8 cellular contexts compared by ENCODE assay signal in the genomic region with DNA sequence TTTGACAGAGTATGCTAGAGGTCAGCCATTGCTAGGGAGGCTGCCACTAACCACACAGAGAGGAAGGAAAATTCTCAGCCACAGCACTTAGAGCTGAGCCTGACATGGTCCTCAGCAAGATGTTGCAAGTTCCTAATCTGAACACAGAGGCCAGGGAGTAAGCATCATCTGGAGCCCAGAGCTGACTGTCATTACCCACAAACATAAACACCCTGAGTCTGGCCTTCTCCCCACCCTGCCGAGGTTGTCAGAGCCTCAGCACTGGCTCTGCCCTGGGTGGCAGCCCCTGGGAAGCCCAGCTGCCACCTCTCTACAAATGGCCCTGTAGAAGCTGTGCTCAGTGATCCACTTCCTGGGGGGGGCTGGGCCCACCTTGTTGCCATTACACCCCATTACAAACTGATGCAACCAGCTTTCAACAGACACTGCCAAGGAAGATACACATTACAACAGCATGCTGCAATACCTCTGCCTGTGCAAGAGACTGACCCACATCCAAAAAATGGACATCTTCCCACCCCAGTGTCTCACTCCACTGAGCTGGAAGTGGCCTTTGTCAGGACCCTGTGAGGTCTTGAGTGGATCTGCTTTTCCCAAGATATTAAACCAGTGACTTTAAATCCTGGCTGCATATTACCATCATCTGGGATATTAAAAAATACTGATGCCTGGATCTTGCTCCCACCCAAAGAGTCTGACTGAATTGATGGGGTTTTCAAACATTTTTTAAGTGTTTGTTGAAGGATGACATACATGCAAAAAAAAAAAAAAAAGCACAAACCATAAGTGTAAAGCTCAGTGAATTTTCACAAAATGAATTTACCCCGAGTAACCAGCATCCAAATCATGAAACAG. TPM values are rescaled to one million over a fixed set of nuclear protein-coding genes. Genes with fewer than 3 reads are reported as not detected.
DNase-seq lines count a peak whose midpoint lies in the region; ATAC-seq, FAIRE-seq and TF ChIP-seq lines count a peak whose summit lies in the region.

No MANE protein-coding gene starts in this region.

- H3K4me1 ChIP-seq in A673 (ENCODE audit: insufficient read depth, low read length, poor library complexity, severe bottlenecking), result peaks cover 22% of the 10 kb centered on the region
- peaks cover 0 to 17% (median 4%) of the 10 kb centered on the region in 4 experiments; a peak in 4 of 7 replicates for H3K4me1 ChIP-seq in H1 (replicated peaks in 1 of 4; ENCODE audit: control insufficient read depth in 3 of 4, insufficient read depth in 4 of 4, low read length in 3 of 4)

- ATAC-seq in GM21619 (IDR thresholded peaks at IDR 0.05; ENCODE audit: unreplicated experiment), result peak; percentile 3

- no TSS peak for BruUV-seq in A673 (replicated peaks; lab: Mats Ljungman, UMichigan)
- no TSS peak for BruUV-seq in Calu3 (replicated peaks; lab: Mats Ljungman, UMichigan)

- no peak overlapping the region for H3K4me2 ChIP-seq in H1 (ENCODE audit: insufficient read depth in 1 of 2, low read depth in 2 of 2, low read length in 2 of 2)

- no peak overlapping the region for H3K14ac ChIP-seq in H1 (ENCODE audit: insufficient read length)

- no peak overlapping the region for H4K91ac ChIP-seq in H1 (replicated peaks; ENCODE audit: insufficient read length, low read length)

- no peak for TF ChIP-seq RAD21 in H1 (IDR thresholded peaks at IDR 0.05 in 1 of 2, conservative IDR thresholded peaks at IDR 0.05 in 1 of 2; ENCODE audit: low read depth in 2 of 2, low read length in 2 of 2)

- no peaks in the 10 kb centered on the region for H3K36me3 ChIP-seq in A673 (ENCODE audit: insufficient read depth, low read length, poor library complexity, severe bottlenecking)
- no peaks in the 10 kb centered on the region for H3K36me3 ChIP-seq in H1 (ENCODE audit: control insufficient read depth in 2 of 4, insufficient read depth in 4 of 4, low read length in 3 of 4)

- H3K9me3 ChIP-seq in A673 (ENCODE audit: low read depth, low read length, poor library complexity, severe bottlenecking) (no peaks in the 10 kb centered on the region), H1 (ENCODE audit: insufficient read depth in 2 of 2, low read depth in 1 of 2, low read length in 1 of 2) (no peaks in the 10 kb centered on the region)

- H3K4me3 ChIP-seq in A673 (ENCODE audit: low read depth, low read length, poor library complexity, severe bottlenecking) (no peak overlapping the region), H1 (ENCODE audit: extremely low read depth in 1 of 4, insufficient read depth in 2 of 4, low read depth in 3 of 4, low read length in 4 of 4) (no peak overlapping the region)

- H3K79me2 ChIP-seq in H1 (ENCODE audit: control insufficient read depth in 1 of 2, insufficient read depth in 2 of 2, low read length in 2 of 2), result no peaks in the 10 kb centered on the region

- TF ChIP-seq POLR2A in Raji (IDR thresholded peaks at IDR 0.05; ENCODE audit: insufficient read depth, low read depth, low read length) (peak; percentile 56; the same call in 1 of the 2 replicates), H1 (IDR thresholded peaks at IDR 0.05; ENCODE audit: control extremely low read depth in 1 of 2, low read depth in 2 of 2, low read length in 2 of 2) (no peak)

- no peak overlapping the region for H4K5ac ChIP-seq in H1 (ENCODE audit: insufficient read length, low read depth, low read length)

- no peaks in the 10 kb centered on the region for H4K20me1 ChIP-seq in H1 (replicated peaks in 1 of 2; ENCODE audit: control insufficient read depth in 1 of 2, insufficient read depth in 2 of 2, low read length in 2 of 2)

- DNase-seq in A673 (ENCODE audit: low spot score) (no peak), H1 (ENCODE audit: low read depth in 1 of 2, low spot score in 2 of 2) (no peak), renal cortical epithelial cell (ENCODE audit: low read depth) (peak; percentile 76), Calu3 (no peak), NCI-H2029 treated with DMSO at 0.1 percent for 48 hours (lab: John Stamatoyannopoulos, UW) (no peak), NCI-H510A (lab: John Stamatoyannopoulos, UW) (no peak)

- CTCF ChIA-PET in A673 (lab: Charles Lee) (no interaction called here), H1 (lab: Charles Lee; ENCODE audit: partially characterized antibody) (interaction anchor here (0.6 to 5.3 kb wide), 20 partner anchors 9 to 73 kb away, joined by 3 to 33 read pairs (median 4); partner anchors contain the start of gene IRF1), Calu3 (lab: Charles Lee) (interaction anchor here (1.2 to 1.9 kb wide), 3 partner anchors 14 to 43 kb away, joined by 3 to 8 read pairs (median 4); partner anchors contain the start of gene IRF1)

- intact Hi-C loops in A673 (cut with micrococcal nuclease; ENCODE audit: unreplicated experiment) (no loop called here), Calu3 (cut with micrococcal nuclease; ENCODE audit: unreplicated experiment) (loop anchor here (1.0 kb wide), 1 partner anchor 28 kb away; no protein-coding TSS in a partner anchor)

- H3K27ac ChIP-seq in A673 (ENCODE audit: low read depth, low read length, poor library complexity, severe bottlenecking) (peak overlapping the region; percentile 48), H1 (ENCODE audit: low read depth, low read length) (no peak overlapping the region)

- H3K56ac ChIP-seq in H1 (replicated peaks; ENCODE audit: insufficient read length, low read depth, low read length), result no peak overlapping the region

- no peaks in the 10 kb centered on the region; the same call in 1 of the 2 replicates for H3K79me1 ChIP-seq in H1 (ENCODE audit: low read depth, low read length)

- H2BK20ac ChIP-seq in H1 (ENCODE audit: low read length), result no peak overlapping the region

- H3K27ac Mint-ChIP-seq in Calu3 (ENCODE audit: unreplicated experiment), result no peak overlapping the region

- TF ChIP-seq CTCF in A673 (conservative IDR thresholded peaks at IDR 0.05; ENCODE audit: low read depth, low read length) (no peak), H1 (IDR thresholded peaks at IDR 0.05; ENCODE audit: control extremely low read depth in 1 of 3, insufficient read depth in 1 of 3, low read depth in 1 of 3, low read length in 3 of 3) (no peak), Calu3 (IDR thresholded peaks at IDR 0.05; ENCODE audit: unreplicated experiment) (no peak)

- TF ChIP-seq EP300 in H1 (IDR thresholded peaks at IDR 0.05; ENCODE audit: borderline replicate concordance in 1 of 2, low read depth in 2 of 2, low read length in 2 of 2), result no peak

- no peak overlapping the region; the same call in 1 of the 2 replicates for H2AK5ac ChIP-seq in H1 (ENCODE audit: low read depth, low read length)

- H2BK5ac ChIP-seq in H1 (ENCODE audit: low read depth, low read length), result no peak overlapping the region

- H3K4ac ChIP-seq in H1 (replicated peaks; ENCODE audit: insufficient read length, low read depth, low read length), result no peak overlapping the region

- no peaks in the 10 kb centered on the region for H3K27me3 Mint-ChIP-seq in Calu3 (ENCODE audit: unreplicated experiment)

- 89% methylated on average over 2 of the region's 2 CpGs; no CpG with 5 or more reads in 1 of the 2 experiments for WGBS in H1 (ENCODE audit: extremely low coverage in 1 of 2, insufficient coverage in 1 of 2, insufficient read length in 1 of 2, insufficient replicate concordance in 2 of 2, low coverage in 1 of 2, low lambda C conversion rate in 2 of 2, missing lambda C conversion rate in 1 of 2), 2 experiments

- no peak overlapping the region for H2BK120ac ChIP-seq in H1 (replicated peaks; ENCODE audit: low read depth, low read length)

- H3K23ac ChIP-seq in H1 (ENCODE audit: insufficient read length), result no peak overlapping the region

- H3K9me3 Mint-ChIP-seq in Calu3 (ENCODE audit: low read depth, unreplicated experiment), result peaks cover 5% of the 10 kb centered on the region

- H3K9ac ChIP-seq in H1 (replicated peaks in 1 of 4; ENCODE audit: extremely low read depth in 1 of 4, low read depth in 3 of 4, low read length in 3 of 4), result no peak overlapping the region

- peak overlapping the region; percentile 76; the same call in 1 of the 2 replicates for H4K8ac ChIP-seq in H1 (ENCODE audit: extremely low read depth, insufficient read depth, low read length)

- peaks cover 43% of the 10 kb centered on the region for H3K4me1 Mint-ChIP-seq in Calu3 (ENCODE audit: low read depth, unreplicated experiment)

- H3K27me3 ChIP-seq in A673 (replicated peaks; ENCODE audit: insufficient read depth, low read depth, low read length, poor library complexity) (no peaks in the 10 kb centered on the region), H1 (replicated peaks in 1 of 4; ENCODE audit: control insufficient read depth in 3 of 4, extremely low read depth in 1 of 4, insufficient read depth in 3 of 4, low read length in 3 of 4) (peaks cover 0 to 1% (median 0%) of the 10 kb centered on the region in 4 experiments; a peak in 1 of 7 replicates)

- peak overlapping the region; percentile 49; the same call in 1 of the 2 replicates for H2BK15ac ChIP-seq in H1 (ENCODE audit: low read length)

- peak overlapping the region; percentile 75; the same call in 1 of the 2 replicates for H2BK12ac ChIP-seq in H1 (ENCODE audit: low read depth, low read length)

- no peak overlapping the region for H3K4me3 Mint-ChIP-seq in Calu3 (ENCODE audit: low read depth, unreplicated experiment)

- no peaks in the 10 kb centered on the region for H3K23me2 ChIP-seq in H1 (ENCODE audit: low read depth, low read length)

- H2AFZ ChIP-seq in H1 (ENCODE audit: low read length), result no peak overlapping the region

- peak overlapping the region; percentile 11; the same call in 1 of the 2 replicates for H3K18ac ChIP-seq in H1 (ENCODE audit: extremely low read depth, low read length)

- no peak for FAIRE-seq in H1 (lab: Jason Lieb, UNC)

- H3K36me3 Mint-ChIP-seq in Calu3 (ENCODE audit: insufficient read depth, unreplicated experiment), result peaks cover 6% of the 10 kb centered on the region

- POLR2A ChIA-PET in A673 (lab: Charles Lee; ENCODE audit: low non-redundant PET), result interaction anchor here (0.7 kb wide), 1 partner anchor 103 kb away, joined by 3 read pairs; no protein-coding TSS in a partner anchor
- POLR2A ChIA-PET in H1 (lab: Charles Lee; ENCODE audit: partially characterized antibody), result interaction anchor here (0.9 to 6.1 kb wide), 5 partner anchors 13 to 38 kb away, joined by 3 to 35 read pairs (median 4); partner anchors contain the start of gene IRF1

TF ChIP-seq in H1, 55 proteins besides CTCF, POLR2A, EP300 and RAD21 (continues in another document):
- no peak for TF ChIP-seq TBP (IDR thresholded peaks at IDR 0.05; ENCODE audit: low read depth, low read length)

RNA-seq across cellular contexts. Expression of gene IRF1, which starts 33.0 kb away (rescaled TPM):
- total RNA-seq in A673 (2021) (5.7 and 6.9 TPM in 2 replicates), renal cortical epithelial cell (28.7 and 35.1 TPM in 2 replicates), Calu3 (2022) (64.0 and 82.4 TPM in 2 replicates)
- total RNA-seq in H1 (2021; fragmentation: NEBNext Ultra II Directional; extraction: Animal tissue kit (Norgen Biotek cat#: 25700)), result 8.5 TPM in 2 replicates
- 2.9 and 4.0 TPM in 2 replicates for polyA plus RNA-seq in H1 (2011; rRNA removed)
- 3.7 TPM for polyA plus RNA-seq in H1 (2011; cell fraction: cytosol; rRNA removed)
- 9.7 TPM for polyA plus RNA-seq in H1 (2011; cell fraction: nucleus; rRNA removed)
- 6.1 to 7.7 TPM (median 7.3 TPM) in 4 replicates for polyA plus RNA-seq in H1 (2012, experiment 1 of 2)
- polyA plus RNA-seq in H1 (2012, experiment 2 of 2), result 6.4 TPM
- polyA plus RNA-seq in H1 (2013, experiment 1 of 2), result 3.9 TPM
- 2.8 TPM for polyA plus RNA-seq in H1 (2013, experiment 2 of 2)
- polyA minus RNA-seq in H1 (2011; rRNA and poly(A)+ RNA removed), result 11.9 and 15.3 TPM in 2 replicates
- polyA minus RNA-seq in H1 (2011; cell fraction: cytosol; rRNA and poly(A)+ RNA removed), result 5.3 TPM
- polyA minus RNA-seq in H1 (2011; cell fraction: nucleus; rRNA and poly(A)+ RNA removed), result 25.1 TPM
